In the genomic region with DNA sequence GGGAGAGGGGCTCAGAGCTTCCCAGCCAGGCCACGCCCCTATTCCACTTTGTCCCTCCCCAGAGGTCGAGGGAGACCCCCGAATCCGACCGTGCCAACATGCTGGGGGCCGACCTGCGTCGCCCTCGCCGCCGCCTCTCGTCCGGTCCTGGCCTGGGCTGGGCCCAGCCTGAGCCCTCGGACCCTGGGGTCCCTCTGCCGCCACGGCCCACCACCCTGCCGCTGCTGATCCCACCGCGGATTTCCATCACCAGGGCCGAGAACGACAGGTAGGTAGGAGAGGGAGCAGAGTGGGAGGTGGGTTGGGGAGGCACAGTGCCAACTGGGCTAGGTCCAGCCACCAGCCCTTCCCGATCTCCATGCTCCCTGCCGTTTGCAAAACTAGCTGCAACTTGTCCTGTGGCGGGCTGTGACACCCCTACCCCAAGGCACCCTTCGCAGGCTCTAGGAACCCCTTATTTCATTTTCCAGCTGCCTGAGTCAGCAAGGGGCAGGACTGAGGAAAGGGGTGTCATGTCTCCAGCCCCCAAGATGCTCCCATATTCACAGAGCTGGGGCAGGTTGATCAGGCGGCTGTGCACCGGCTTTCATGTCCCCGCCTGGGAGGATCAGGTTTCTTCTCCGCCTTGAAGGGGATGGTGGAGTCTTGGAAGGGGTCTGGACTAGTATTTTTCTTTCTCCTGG, we compare ENCODE assay signal across 9 cellular contexts. TPM values are rescaled to one million over a fixed set of nuclear protein-coding genes. Genes with fewer than 3 reads are reported as not detected.
A peak's percentile ranks its signal among the peaks of the same experiment; 100 is the strongest.
DNase-seq lines count a peak whose midpoint lies in the region; ATAC-seq and TF ChIP-seq lines count a peak whose summit lies in the region.
"Had no signal": no experiment of that assay in that cellular context is flagged by ENCODE, and none has a peak within 500 bp of the region (broad histone marks: within the 10 kb centered on the region; RNA-seq: fewer than 3 reads in every experiment).

No MANE protein-coding gene starts in this region.

- H3K9me3 Mint-ChIP-seq in brain (peaks cover 0 to 9% (median 3%) of the 10 kb centered on the region in 5 experiments), neural progenitor cell (peaks cover 3% of the 10 kb centered on the region)

- intact Hi-C loops in testis (cut with DNase I; ENCODE audit: low total_unique reads), result no loop called here

- H3K27me3 ChIP-seq in neural progenitor cell, result peaks cover 96% of the 10 kb centered on the region
- no peaks in the 10 kb centered on the region for H3K27me3 ChIP-seq in testis

- no peak overlapping the region for H3K9ac ChIP-seq in neural progenitor cell

- H3K27ac Mint-ChIP-seq in brain, result peak overlapping the region in 3 of 5 experiments; percentile 5 to 49 (median 29)
- no peak overlapping the region for H3K27ac Mint-ChIP-seq in neural progenitor cell

- H3K4me1 ChIP-seq in neural progenitor cell, result peaks cover 13% of the 10 kb centered on the region
- H3K4me1 ChIP-seq in testis, result no peaks in the 10 kb centered on the region

- H4K20me1 ChIP-seq in neural progenitor cell (ENCODE audit: low read depth), result peaks cover 26% of the 10 kb centered on the region

- no peaks in the 10 kb centered on the region for H3K36me3 Mint-ChIP-seq in brain
- H3K36me3 Mint-ChIP-seq in neural progenitor cell, result no peaks in the 10 kb centered on the region

- H3K27ac ChIP-seq in neural progenitor cell, result no peak overlapping the region
- no peak overlapping the region for H3K27ac ChIP-seq in testis

- H3K36me3 ChIP-seq in neural progenitor cell, result no peaks in the 10 kb centered on the region
- H3K36me3 ChIP-seq in testis (ENCODE audit: low read depth, missing control alignments), result no peaks in the 10 kb centered on the region

- H3K4me1 Mint-ChIP-seq in brain (peaks cover 46% of the 10 kb centered on the region), neural progenitor cell (peaks cover 46% of the 10 kb centered on the region)

- H3K4me2 ChIP-seq in neural progenitor cell, result peak overlapping the region; percentile 73

- TF ChIP-seq CTCF in brain (conservative IDR thresholded peaks at IDR 0.05) (no peak), neural progenitor cell (IDR thresholded peaks at IDR 0.05) (no peak), testis (IDR thresholded peaks at IDR 0.05) (no peak)

- TF ChIP-seq POLR2A in testis (IDR thresholded peaks at IDR 0.05), result no peak

- H3K27me3 Mint-ChIP-seq in brain, result peaks cover 84% of the 10 kb centered on the region
- peaks cover 31% of the 10 kb centered on the region for H3K27me3 Mint-ChIP-seq in neural progenitor cell (ENCODE audit: insufficient read depth, low read depth)

- DNase-seq in NCI-H446 (lab: John Stamatoyannopoulos, UW) (peak; percentile 52 to 64), NCI-H446 treated with DMSO at 0.1 percent for 48 hours (lab: John Stamatoyannopoulos, UW) (no peak), NCI-H2171 (lab: John Stamatoyannopoulos, UW) (peak; percentile 55), neural progenitor cell (ENCODE audit: low spot score) (peak; percentile 78), SHP77 (lab: John Stamatoyannopoulos, UW) (no peak), testis (no peak)
- DNase-seq: NCI-H2081 treated with DMSO at 0.1 percent for 48 hours had no signal

- peak overlapping the region; percentile 59 for H3K4me3 ChIP-seq in neural progenitor cell
- H3K4me3 ChIP-seq in testis, result no peak overlapping the region

- no peak for ATAC-seq in HG02973 (IDR thresholded peaks at IDR 0.05; ENCODE audit: unreplicated experiment)

- peak overlapping the region; percentile 76 to 85 (median 78) for H3K4me3 Mint-ChIP-seq in brain
- H3K4me3 Mint-ChIP-seq in neural progenitor cell, result peak overlapping the region; percentile 81

- H3K9me3 ChIP-seq in neural progenitor cell (ENCODE audit: low read depth) (no peaks in the 10 kb centered on the region), testis (no peaks in the 10 kb centered on the region)

- WGBS in testis, 2 donors, result 6 to 11% methylated on average over 20 to 29 of the region's 29 CpGs

- no peaks in the 10 kb centered on the region for H3K79me2 ChIP-seq in neural progenitor cell (ENCODE audit: low read depth)

- H2AFZ ChIP-seq in neural progenitor cell (replicated peaks), result peak overlapping the region; percentile 13

- peaks cover 63% of the 10 kb centered on the region for H3F3A ChIP-seq in neural progenitor cell (ENCODE audit: low read depth)

RNA-seq across cellular contexts. Expression of gene PDE4A, which starts 2.6 kb away (rescaled TPM):
- polyA plus RNA-seq in brain (ENCODE audit: insufficient read depth, low read depth, low replicate concordance) (7.4 TPM), testis (ENCODE audit: insufficient read depth, low read depth, low replicate concordance) (35.4 TPM)
- total RNA-seq in neural progenitor cell (ENCODE audit: low replicate concordance) (0.37 and 1.5 TPM in 2 replicates), testis (10 to 100 TPM; 20.1 to 35.0 TPM)

RNA-seq across cellular contexts. Expression of gene CDC37, which starts 14.4 kb away (rescaled TPM):
- 141 TPM for polyA plus RNA-seq in brain (ENCODE audit: insufficient read depth, low read depth, low replicate concordance)
- total RNA-seq in neural progenitor cell (ENCODE audit: low replicate concordance), result 142 and 211 TPM in 2 replicates
- 100 to 1,000 TPM; 160 to 210 TPM for total RNA-seq in testis
- 170 TPM for polyA plus RNA-seq in testis (ENCODE audit: insufficient read depth, low read depth, low replicate concordance)

RNA-seq across cellular contexts. Expression of gene TYK2, which starts 37.4 kb away (rescaled TPM):
- polyA plus RNA-seq in brain (ENCODE audit: insufficient read depth, low read depth, low replicate concordance) (60.3 TPM), testis (ENCODE audit: insufficient read depth, low read depth, low replicate concordance) (47.6 TPM)
- total RNA-seq in neural progenitor cell (ENCODE audit: low replicate concordance) (20.7 and 44.9 TPM in 2 replicates), testis (100 to 1,000 TPM; 112 to 113 TPM)

Comparison
In these comparisons a context has a peak if more than half of its experiments do, and no peak if none do; other contexts are left out.
1. DNase-seq: peak in NCI-H446 (2 of 2), NCI-H2171 (single experiment) and neural progenitor cell (single experiment); none in NCI-H446 treated with DMSO at 0.1 percent for 48 hours (single experiment), SHP77 (0 of 2) and testis (single experiment).